18 cellular contexts compared by ENCODE assay signal in the genomic region with DNA sequence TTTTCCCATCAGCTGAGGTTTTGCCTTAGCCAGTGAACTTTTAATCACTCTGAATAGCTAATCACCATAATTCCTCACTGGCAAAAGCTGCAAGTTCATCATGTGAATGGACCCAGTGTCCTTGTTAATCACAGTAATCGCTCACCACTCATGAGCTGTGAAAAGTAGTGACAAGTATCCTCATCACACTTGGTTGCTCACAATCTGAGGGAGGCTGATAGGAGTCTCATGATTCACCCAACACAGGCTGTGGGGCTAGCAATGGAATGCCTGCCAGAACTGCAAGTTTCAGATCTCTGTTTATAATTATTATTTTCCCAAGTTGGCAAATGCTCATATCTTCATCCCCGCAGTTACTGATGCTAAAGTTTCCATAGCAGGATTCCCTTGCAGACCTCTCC.
DNase-seq lines count a peak whose midpoint lies in the region; ATAC-seq and TF ChIP-seq lines count a peak whose summit lies in the region.
"Had no signal": no experiment of that assay in that cellular context is flagged by ENCODE, and none has a peak within 500 bp of the region (broad histone marks: within the 10 kb centered on the region; RNA-seq: fewer than 3 reads in every experiment).

No MANE protein-coding gene starts in this region.

- no peaks in the 10 kb centered on the region for H3K27me3 ChIP-seq in heart left ventricle
- H3K27me3 ChIP-seq in BE2C, result no peaks in the 10 kb centered on the region

- ATAC-seq in heart left ventricle, result peak; percentile 96 to 98 (median 97)
- ATAC-seq: A549 had no signal

- DNase-seq in Caki2 (ENCODE audit: low read depth) (peak; percentile 30), astrocyte of the hippocampus (ENCODE audit: low read depth, low spot score) (peak; percentile 5), heart left ventricle (peak in 4 of 5 donors; percentile 23 to 53 (median 38)), left kidney (ENCODE audit: low read depth, low spot score) (peak; percentile 41), BE2C (no peak), NCI-H1417 (lab: John Stamatoyannopoulos, UW) (no peak)
- no peak for DNase-seq in stimulated activated CD8-positive, alpha-beta memory T cell treated with anti-CD3 and anti-CD28 coated beads, Interleukin-4, amount 100 ng/mL, for 48 hours
- DNase-seq: AML-193; CD4-positive, alpha-beta T cell; MV-4-11; NCI-H1436 treated with DMSO at 0.1 percent for 48 hours; NCI-H2081; NCI-H510A treated with DMSO at 0.1 percent for 48 hours; NK-92 treated with Interleukin-12 subunit alpha and Interleukin-12 subunit beta, amount 100 ng/mL, for 24 hours; OCI-M1 had no signal

- peak overlapping the region in 11 of 12 donors; percentile 34 to 86 (median 77) for H3K27ac ChIP-seq in heart left ventricle
- H3K27ac ChIP-seq: A549, HL-60, RWPE1 had no signal

- H3K36me3 ChIP-seq in heart left ventricle (no peaks in the 10 kb centered on the region), BE2C (no peaks in the 10 kb centered on the region)

- peaks cover 0 to 15% (median 0%) of the 10 kb centered on the region in 12 donors for H3K9me3 ChIP-seq in heart left ventricle
- no peaks in the 10 kb centered on the region for H3K9me3 ChIP-seq in BE2C
- H3K9me3 ChIP-seq: A549 had no signal

- 22 to 45% (median 32%) methylated on average over 2 of the region's 2 CpGs for WGBS in heart left ventricle, 4 donors

- H3K4me3 ChIP-seq in heart left ventricle (no peak overlapping the region), BE2C (ENCODE audit: low read depth, low read length) (no peak overlapping the region)
- H3K4me3 ChIP-seq: A549 had no signal

- no peak for TF ChIP-seq CTCF in heart left ventricle (IDR thresholded peaks at IDR 0.05)
- TF ChIP-seq CTCF in BE2C (IDR thresholded peaks at IDR 0.05; ENCODE audit: low read depth, low read length), result no peak

- TF ChIP-seq POLR2A in heart left ventricle (IDR thresholded peaks at IDR 0.05), result no peak

- in situ Hi-C loops in Caki2 (cut with HindIII; ENCODE audit: low pct_unique_long_range_greater_than_20kb, low sequenced_read_pairs), result no loop called here

- intact Hi-C loops in heart left ventricle (cut with DNase I), result loop anchor here in 5 of 10 donors (2.0 to 10.0 kb wide), 7 partner anchors 216 to 338 kb away; no protein-coding TSS in a partner anchor

- H3K4me1 ChIP-seq in heart left ventricle (peaks cover 0 to 14% (median 0%) of the 10 kb centered on the region in 12 donors), BE2C (no peaks in the 10 kb centered on the region)
- H3K4me1 ChIP-seq: A549 had no signal

Comparison
In these comparisons a context has a peak if more than half of its experiments do, and no peak if none do; other contexts are left out.
1. DNase-seq: peak in Caki2 (single experiment), astrocyte of the hippocampus (single experiment), heart left ventricle (4 of 5) and left kidney (single experiment); none in BE2C (single experiment), stimulated activated CD8-positive, alpha-beta memory T cell treated with anti-CD3 and anti-CD28 coated beads, Interleukin-4, amount 100 ng/mL, for 48 hours (single experiment) and NCI-H1417 (0 of 3).